Comparison of ENCODE assay signal across 8 cellular contexts in the genomic region with DNA sequence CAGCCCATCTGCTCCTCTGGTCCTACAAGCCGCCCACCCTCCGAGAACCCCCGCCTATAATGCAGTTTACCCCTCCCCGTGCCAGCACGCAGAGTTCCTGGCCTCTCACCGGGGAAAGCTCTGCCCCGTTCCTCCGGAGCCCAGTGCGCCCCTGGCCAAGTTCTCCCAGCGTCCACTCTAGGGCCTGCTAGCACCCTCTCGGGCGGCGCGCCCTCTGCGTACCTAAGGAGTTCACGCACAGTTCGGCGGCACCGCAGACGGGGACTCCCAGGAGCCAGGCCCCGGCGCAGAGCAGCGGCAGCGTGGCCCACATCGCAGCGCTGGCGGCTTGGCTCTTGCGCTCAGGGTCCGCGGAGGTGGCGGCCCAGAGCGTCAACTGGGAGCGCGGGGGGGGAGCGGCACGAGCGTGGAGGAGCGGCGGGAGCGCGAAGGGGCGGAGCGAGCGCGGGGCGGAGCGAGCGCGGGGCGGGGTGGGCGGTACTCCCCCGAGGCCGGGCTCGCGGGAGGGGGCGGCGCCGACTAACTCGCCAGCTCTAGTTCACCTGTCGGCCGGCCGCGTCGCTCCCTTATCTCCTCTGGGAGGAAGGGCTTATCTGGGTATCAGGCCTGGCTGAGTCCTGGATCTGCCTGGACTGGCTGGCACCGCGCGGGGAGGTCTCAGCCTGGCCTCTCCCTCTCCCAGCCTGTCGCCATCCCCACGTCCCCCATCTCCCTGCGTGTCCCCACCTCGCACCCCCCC. TPM values are rescaled to one million over a fixed set of nuclear protein-coding genes. Genes with fewer than 3 reads are reported as not detected.
DNase-seq lines count a peak whose midpoint lies in the region; ATAC-seq, FAIRE-seq and TF ChIP-seq lines count a peak whose summit lies in the region.

A gene with protein sequence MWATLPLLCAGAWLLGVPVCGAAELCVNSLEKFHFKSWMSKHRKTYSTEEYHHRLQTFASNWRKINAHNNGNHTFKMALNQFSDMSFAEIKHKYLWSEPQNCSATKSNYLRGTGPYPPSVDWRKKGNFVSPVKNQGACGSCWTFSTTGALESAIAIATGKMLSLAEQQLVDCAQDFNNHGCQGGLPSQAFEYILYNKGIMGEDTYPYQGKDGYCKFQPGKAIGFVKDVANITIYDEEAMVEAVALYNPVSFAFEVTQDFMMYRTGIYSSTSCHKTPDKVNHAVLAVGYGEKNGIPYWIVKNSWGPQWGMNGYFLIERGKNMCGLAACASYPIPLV (minus strand): TSS at position 378 of the 739 bp plus-strand sequence. CDS start 65 bp downstream, at position 313.

- H3K9me3 ChIP-seq in BE2C (no peaks in the 10 kb centered on the region), esophagus muscularis mucosa (peaks cover 0 to 5% (median 0%) of the 10 kb centered on the region in 4 donors)

- H3K36me3 Mint-ChIP-seq in activated T-cell treated with anti-CD3 and anti-CD28 coated beads, Interleukin-2, amount 50 U/mL, for 24 hours (ENCODE audit: low read depth) = no peaks in the 10 kb centered on the region
- no peaks in the 10 kb centered on the region for H3K36me3 Mint-ChIP-seq in naive B cell
- H3K36me3 Mint-ChIP-seq in stimulated activated effector memory CD8-positive, alpha-beta T cell treated with anti-CD3 and anti-CD28 coated beads, Interleukin-12 subunit alpha, Interleukin-12 subunit beta, amount 100 ng/mL, for 72 hours = peaks cover 30% of the 10 kb centered on the region

- peak; percentile 57 for FAIRE-seq in GM19239 (lab: Jason Lieb, UNC)

- H3K36me3 ChIP-seq in BE2C (no peaks in the 10 kb centered on the region), esophagus muscularis mucosa (no peaks in the 10 kb centered on the region)

- H3K27ac ChIP-seq in esophagus muscularis mucosa (replicated peaks in 1 of 4) = peak within 1 kb of the TSS; percentile 57 to 72 (median 66)

- peaks cover 28% of the 10 kb centered on the region for H3K27me3 Mint-ChIP-seq in activated T-cell treated with anti-CD3 and anti-CD28 coated beads, Interleukin-2, amount 50 U/mL, for 24 hours
- H3K27me3 Mint-ChIP-seq in naive B cell = no peaks in the 10 kb centered on the region

- peak; percentile 50 for ATAC-seq in HG03457 (IDR thresholded peaks at IDR 0.05; ENCODE audit: unreplicated experiment)
- peak; percentile 84 to 86 for ATAC-seq in naive B cell (ENCODE audit: low read depth in 2 of 2)
- ATAC-seq in stimulated activated effector memory CD8-positive, alpha-beta T cell treated with anti-CD3 and anti-CD28 coated beads, Interleukin-12 subunit alpha, Interleukin-12 subunit beta, amount 100 ng/mL, for 72 hours = peak; percentile 89

- H3K4me3 Mint-ChIP-seq in activated T-cell treated with anti-CD3 and anti-CD28 coated beads, Interleukin-2, amount 50 U/mL, for 24 hours = peak within 1 kb of the TSS; percentile 68
- peak within 1 kb of the TSS; percentile 91 to 97 (median 94) for H3K4me3 Mint-ChIP-seq in naive B cell
- H3K4me3 Mint-ChIP-seq in stimulated activated effector memory CD8-positive, alpha-beta T cell treated with anti-CD3 and anti-CD28 coated beads, Interleukin-12 subunit alpha, Interleukin-12 subunit beta, amount 100 ng/mL, for 72 hours = peak within 1 kb of the TSS; percentile 86

- no peak for TF ChIP-seq CTCF in BE2C (IDR thresholded peaks at IDR 0.05; ENCODE audit: low read depth, low read length)
- no peak for TF ChIP-seq CTCF in esophagus muscularis mucosa (IDR thresholded peaks at IDR 0.05)

- no peak for TF ChIP-seq EP300 in esophagus muscularis mucosa (IDR thresholded peaks at IDR 0.05)

- H3K27ac Mint-ChIP-seq in activated T-cell treated with anti-CD3 and anti-CD28 coated beads, Interleukin-2, amount 50 U/mL, for 24 hours = peak within 1 kb of the TSS; percentile 29
- peak within 1 kb of the TSS; percentile 53 to 96 (median 86) for H3K27ac Mint-ChIP-seq in naive B cell
- H3K27ac Mint-ChIP-seq in stimulated activated effector memory CD8-positive, alpha-beta T cell treated with anti-CD3 and anti-CD28 coated beads, Interleukin-12 subunit alpha, Interleukin-12 subunit beta, amount 100 ng/mL, for 72 hours = peak within 1 kb of the TSS; percentile 85

- H3K4me1 Mint-ChIP-seq in activated T-cell treated with anti-CD3 and anti-CD28 coated beads, Interleukin-2, amount 50 U/mL, for 24 hours (ENCODE audit: low read depth) = peaks cover 6% of the 10 kb centered on the region
- peaks cover 19 to 60% (median 31%) of the 10 kb centered on the region in 3 donors for H3K4me1 Mint-ChIP-seq in naive B cell
- H3K4me1 Mint-ChIP-seq in stimulated activated effector memory CD8-positive, alpha-beta T cell treated with anti-CD3 and anti-CD28 coated beads, Interleukin-12 subunit alpha, Interleukin-12 subunit beta, amount 100 ng/mL, for 72 hours = peaks cover 7% of the 10 kb centered on the region

- H3K4me1 ChIP-seq in BE2C (no peaks in the 10 kb centered on the region), esophagus muscularis mucosa (peaks cover 8 to 23% (median 21%) of the 10 kb centered on the region in 4 donors)

- H3K4me3 ChIP-seq in BE2C (ENCODE audit: low read depth, low read length) = peak within 1 kb of the TSS; percentile 56
- peak within 1 kb of the TSS; percentile 55 to 82 (median 60) for H3K4me3 ChIP-seq in esophagus muscularis mucosa

- no peak for TF ChIP-seq POLR2A in esophagus muscularis mucosa (IDR thresholded peaks at IDR 0.05; ENCODE audit: low read depth)

- DNase-seq in BE2C (peak; percentile 86), GM19239 (ENCODE audit: insufficient read length, low spot score) (peak; percentile 70), NOMO-1 treated with DMSO at 0.1 percent for 48 hours (lab: John Stamatoyannopoulos, UW; ENCODE audit: unreplicated experiment) (peak; percentile 49), esophagus muscularis mucosa (ENCODE audit: extremely low spot score) (no peak), naive B cell (peak; percentile 75)
- DNase-seq in activated T-cell treated with anti-CD3 and anti-CD28 coated beads, Interleukin-2, amount 50 U/mL, for 24 hours = peak; percentile 79
- peak; percentile 68 to 78 for DNase-seq in stimulated activated effector memory CD8-positive, alpha-beta T cell treated with anti-CD3 and anti-CD28 coated beads, Interleukin-12 subunit alpha, Interleukin-12 subunit beta, amount 100 ng/mL, for 72 hours (ENCODE audit: low spot score in 2 of 2)

- no peaks in the 10 kb centered on the region for H3K9me3 Mint-ChIP-seq in activated T-cell treated with anti-CD3 and anti-CD28 coated beads, Interleukin-2, amount 50 U/mL, for 24 hours
- H3K9me3 Mint-ChIP-seq in naive B cell = no peaks in the 10 kb centered on the region
- H3K9me3 Mint-ChIP-seq in stimulated activated effector memory CD8-positive, alpha-beta T cell treated with anti-CD3 and anti-CD28 coated beads, Interleukin-12 subunit alpha, Interleukin-12 subunit beta, amount 100 ng/mL, for 72 hours = no peaks in the 10 kb centered on the region

- H3K27me3 ChIP-seq in BE2C = peaks cover 7% of the 10 kb centered on the region
- H3K27me3 ChIP-seq in esophagus muscularis mucosa = no peaks in the 10 kb centered on the region

- intact Hi-C loops in esophagus muscularis mucosa (cut with DNase I) = no loop called here

- 11% methylated on average over 14 of the region's 71 CpGs for WGBS in esophagus muscularis mucosa

RNA-seq across cellular contexts. Expression of the gene that starts here (rescaled TPM):
- polyA plus RNA-seq in BE2C (2012; ENCODE audit: insufficient read depth, insufficient read length, low read depth) = 5.9 TPM
- total RNA-seq in esophagus muscularis mucosa = 100 to 1,000 TPM in 1 of 4 donors, 10 to 100 TPM in 3; 56.1 to 114 (median 74.9) TPM
- 100 to 1,000 TPM; 260 to 480 (median 378) TPM for polyA plus RNA-seq in naive B cell (ENCODE audit: low read depth in 6 of 6)

Comparison
In these comparisons a context has a peak if more than half of its experiments do, and no peak if none do; other contexts are left out.
1. H3K27ac Mint-ChIP-seq: peak in every context shown above with its lines; median percentile 86 in naive B cell; 85 in stimulated activated effector memory CD8-positive, alpha-beta T cell treated with anti-CD3 and anti-CD28 coated beads, Interleukin-12 subunit alpha, Interleukin-12 subunit beta, amount 100 ng/mL, for 72 hours; 29 in activated T-cell treated with anti-CD3 and anti-CD28 coated beads, Interleukin-2, amount 50 U/mL, for 24 hours.